Comparison of ENCODE assay signal across 8 cellular contexts in genomic region chr5:96963267-96963666, GRCh38. TPM values are rescaled to one million over a fixed set of nuclear protein-coding genes. Genes with fewer than 3 reads are reported as not detected.
A peak's percentile ranks its signal among the peaks of the same experiment; 100 is the strongest.
DNase-seq lines count a peak whose midpoint lies in the region; FAIRE-seq and TF ChIP-seq lines count a peak whose summit lies in the region.

No MANE protein-coding gene starts in this region.

- intact Hi-C loops in vagina (cut with DNase I), result no loop called here

- peaks cover 1% of the 10 kb centered on the region for H3K36me3 Mint-ChIP-seq in IgD-negative memory B cell
- H3K36me3 Mint-ChIP-seq in activated naive CD8-positive, alpha-beta T cell treated with anti-CD3 and anti-CD28 coated beads for 36 hours, result peaks cover 37% of the 10 kb centered on the region

- H3K9me3 ChIP-seq in vagina, result no peaks in the 10 kb centered on the region

- H3K4me3 Mint-ChIP-seq in IgD-negative memory B cell, result peak overlapping the region; percentile 27 to 76 (median 29)
- peak overlapping the region; percentile 72 for H3K4me3 Mint-ChIP-seq in activated naive CD8-positive, alpha-beta T cell treated with anti-CD3 and anti-CD28 coated beads for 36 hours

- H3K4me3 ChIP-seq in vagina, result no peak overlapping the region

- H3K4me1 ChIP-seq in vagina, result peaks cover 33% of the 10 kb centered on the region

- peaks cover 38 to 65% (median 53%) of the 10 kb centered on the region in 3 donors for H3K4me1 Mint-ChIP-seq in IgD-negative memory B cell
- peaks cover 72% of the 10 kb centered on the region for H3K4me1 Mint-ChIP-seq in activated naive CD8-positive, alpha-beta T cell treated with anti-CD3 and anti-CD28 coated beads for 36 hours

- TF ChIP-seq POLR2A in vagina (IDR thresholded peaks at IDR 0.05) (no peak), GM12892 (IDR thresholded peaks at IDR 0.05; ENCODE audit: low read depth, low read length) (no peak)

- peak overlapping the region; percentile 53 to 91 (median 74) for H3K27ac Mint-ChIP-seq in IgD-negative memory B cell
- peak overlapping the region; percentile 94 for H3K27ac Mint-ChIP-seq in activated naive CD8-positive, alpha-beta T cell treated with anti-CD3 and anti-CD28 coated beads for 36 hours

- H3K27me3 Mint-ChIP-seq in IgD-negative memory B cell, result no peaks in the 10 kb centered on the region
- no peaks in the 10 kb centered on the region for H3K27me3 Mint-ChIP-seq in activated naive CD8-positive, alpha-beta T cell treated with anti-CD3 and anti-CD28 coated beads for 36 hours

- peak overlapping the region; percentile 24 for H3K27ac ChIP-seq in vagina

- no peaks in the 10 kb centered on the region for H3K36me3 ChIP-seq in vagina

- H3K9me3 Mint-ChIP-seq in IgD-negative memory B cell, result no peaks in the 10 kb centered on the region
- peaks cover 8% of the 10 kb centered on the region for H3K9me3 Mint-ChIP-seq in activated naive CD8-positive, alpha-beta T cell treated with anti-CD3 and anti-CD28 coated beads for 36 hours

- FAIRE-seq in GM12892 (lab: Jason Lieb, UNC), result no peak

- DNase-seq in D341Med (ENCODE audit: low spot score) (peak; percentile 43), GM20000 (ENCODE audit: low spot score) (peak; percentile 25), inferior parietal cortex (ENCODE audit: extremely low spot score) (peak; percentile 39), vagina (ENCODE audit: extremely low spot score in 2 of 2) (no peak), GM12892 (ENCODE audit: insufficient read length) (no peak), DMS153 treated with DMSO at 0.1 percent for 48 hours (lab: John Stamatoyannopoulos, UW; ENCODE audit: unreplicated experiment) (no peak)
- peak; percentile 23 for DNase-seq in activated naive CD8-positive, alpha-beta T cell treated with anti-CD3 and anti-CD28 coated beads for 36 hours

- TF ChIP-seq CTCF in GM20000 (IDR thresholded peaks at IDR 0.05; ENCODE audit: extremely low read depth, missing control alignments) (no peak), vagina (IDR thresholded peaks at IDR 0.05) (no peak)

- no peaks in the 10 kb centered on the region for H3K27me3 ChIP-seq in vagina

RNA-seq across cellular contexts. Expression of gene LNPEP, which starts 27.4 kb away (rescaled TPM):
- polyA plus RNA-seq in IgD-negative memory B cell, result 20.1 TPM
- total RNA-seq in activated naive CD8-positive, alpha-beta T cell treated with anti-CD3 and anti-CD28 coated beads for 36 hours, result 10 to 100 TPM; 41.4 to 41.5 TPM
- total RNA-seq in vagina, result 33.9 TPM
- 19.7 TPM for polyA plus RNA-seq in GM12892 (2012; ENCODE audit: missing spikeins)

Comparison
In these comparisons a context has a peak if more than half of its experiments do, and no peak if none do; other contexts are left out.
1. DNase-seq: peak in D341Med (single experiment), GM20000 (single experiment), activated naive CD8-positive, alpha-beta T cell treated with anti-CD3 and anti-CD28 coated beads for 36 hours (single experiment) and inferior parietal cortex (single experiment); none in vagina (0 of 2), GM12892 (single experiment) and DMS153 treated with DMSO at 0.1 percent for 48 hours (single experiment).